Comparison of ENCODE assay signal across 8 cellular contexts in the genomic region with DNA sequence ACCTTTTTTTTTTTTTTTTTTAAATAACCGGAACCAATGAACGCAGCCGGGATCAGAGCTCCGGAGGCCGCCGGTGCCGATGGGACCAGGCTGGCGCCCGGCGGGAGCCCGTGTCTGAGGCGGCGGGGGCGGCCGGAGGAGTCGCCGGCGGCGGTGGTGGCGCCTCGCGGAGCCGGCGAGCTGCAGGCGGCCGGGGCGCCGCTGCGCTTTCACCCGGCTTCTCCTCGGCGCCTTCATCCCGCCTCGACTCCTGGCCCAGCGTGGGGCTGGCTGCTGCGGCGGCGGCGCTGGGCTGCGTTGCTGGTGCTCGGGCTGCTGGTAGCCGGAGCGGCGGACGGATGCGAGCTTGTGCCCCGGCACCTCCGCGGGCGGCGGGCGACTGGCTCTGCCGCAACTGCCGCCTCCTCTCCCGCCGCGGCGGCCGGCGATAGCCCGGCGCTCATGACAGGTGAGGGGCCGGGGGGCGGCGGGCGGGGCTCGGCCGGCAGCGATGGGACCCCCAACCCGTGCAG. TPM values are rescaled to one million over a fixed set of nuclear protein-coding genes. Genes with fewer than 3 reads are reported as not detected.
DNase-seq lines count a peak whose midpoint lies in the region; ATAC-seq and TF ChIP-seq lines count a peak whose summit lies in the region.

No MANE protein-coding gene starts in this region.

- H3K27me3 Mint-ChIP-seq in Caco-2 (ENCODE audit: insufficient read depth, unreplicated experiment): no peaks in the 10 kb centered on the region

- no peaks in the 10 kb centered on the region for H3K9me3 Mint-ChIP-seq in Caco-2 (ENCODE audit: unreplicated experiment)

- peak overlapping the region; percentile 99 for H3K4me2 ChIP-seq in skeletal muscle satellite cell (ENCODE audit: low read length)

- peak; percentile 45 to 62 for DNase-seq in Caco-2
- DNase-seq in T-helper 2 cell: peak in 4 of 5 experiments; percentile 14 to 84 (median 52)
- peak in 34 of 58 donors; percentile 48 to 82 (median 65) for DNase-seq in anterior cingulate cortex (lab: John Stamatoyannopoulos, UW)
- DNase-seq in iPS DF 6.9 (ENCODE audit: low read depth, low spot score): no peak
- no peak for DNase-seq in COLO829 (ENCODE audit: low spot score)

- ATAC-seq in GM21360 (IDR thresholded peaks at IDR 0.05; ENCODE audit: unreplicated experiment) (peak; percentile 22), HG03571 (IDR thresholded peaks at IDR 0.05; ENCODE audit: unreplicated experiment) (peak; percentile 18)

- H3K36me3 ChIP-seq in Caco-2 (ENCODE audit: control insufficient read depth, insufficient read depth, low read length) (no peaks in the 10 kb centered on the region), iPS DF 6.9 (ENCODE audit: control insufficient read depth, insufficient read depth, low read length) (no peaks in the 10 kb centered on the region), skeletal muscle satellite cell (ENCODE audit: insufficient read depth, low read length) (no peaks in the 10 kb centered on the region)

- no peaks in the 10 kb centered on the region for H3K9me3 ChIP-seq in Caco-2
- no peaks in the 10 kb centered on the region for H3K9me3 ChIP-seq in iPS DF 6.9 (ENCODE audit: control insufficient read depth, insufficient read depth, low read length)
- H3K9me3 ChIP-seq in skeletal muscle satellite cell (replicated peaks; ENCODE audit: low read length): no peaks in the 10 kb centered on the region

- peak overlapping the region; percentile 69 for H3K9ac ChIP-seq in skeletal muscle satellite cell (ENCODE audit: low read depth, low read length)

- no CpG with 5 or more reads among the region's 70 CpGs for whole genome bisulfite sequencing in iPS DF 6.9 (ENCODE audit: insufficient coverage, insufficient read length)

- intact Hi-C loops in Caco-2 (cut with micrococcal nuclease; ENCODE audit: unreplicated experiment): loop anchor here (1.0 to 5.0 kb wide), 5 partner anchors 10 to 404 kb away; no protein-coding TSS in a partner anchor

- H3K27ac Mint-ChIP-seq in Caco-2 (ENCODE audit: unreplicated experiment): peak overlapping the region; percentile 85

- H3K27ac ChIP-seq in iPS DF 6.9 (ENCODE audit: low read length): no peak overlapping the region

- H3K4me3 ChIP-seq in Caco-2 (ENCODE audit: low read depth, low read length) (peak overlapping the region; percentile 74), iPS DF 6.9 (ENCODE audit: low read length) (peak overlapping the region; percentile 96), skeletal muscle satellite cell (ENCODE audit: low read length) (peak overlapping the region; percentile 75)

- H3K4me1 Mint-ChIP-seq in Caco-2 (ENCODE audit: low read depth, unreplicated experiment): peaks cover 20% of the 10 kb centered on the region

- CTCF ChIA-PET in Caco-2 (lab: Charles Lee): interaction anchor here (0.6 to 0.8 kb wide), 3 partner anchors 13 to 351 kb away, joined by 3 to 8 read pairs (median 5); no protein-coding TSS in a partner anchor

- H3K4me1 ChIP-seq in Caco-2 (peaks cover 11% of the 10 kb centered on the region), iPS DF 6.9 (ENCODE audit: control insufficient read depth, insufficient read depth, low read length) (no peaks in the 10 kb centered on the region), skeletal muscle satellite cell (ENCODE audit: control insufficient read depth, insufficient read depth, low read length) (peaks cover 28% of the 10 kb centered on the region)

- H3K27me3 ChIP-seq in Caco-2 (replicated peaks; ENCODE audit: control insufficient read depth, insufficient read depth, low read length) (no peaks in the 10 kb centered on the region), iPS DF 6.9 (ENCODE audit: control insufficient read depth, insufficient read depth, low read length) (no peaks in the 10 kb centered on the region), skeletal muscle satellite cell (ENCODE audit: control insufficient read depth, insufficient read depth, low read length) (no peaks in the 10 kb centered on the region)

- peak overlapping the region; percentile 80 for H3K4me3 Mint-ChIP-seq in Caco-2 (ENCODE audit: unreplicated experiment)

- H3K36me3 Mint-ChIP-seq in Caco-2 (ENCODE audit: insufficient read depth, unreplicated experiment): peaks cover 19% of the 10 kb centered on the region

- no TSS peak for BruUV-seq in Caco-2 (replicated peaks; lab: Mats Ljungman, UMichigan)

- TF ChIP-seq CTCF in Caco-2 (IDR thresholded peaks at IDR 0.05; ENCODE audit: insufficient read depth in 1 of 2, low read depth in 1 of 2, low read length in 1 of 2, severe bottlenecking in 1 of 2, unreplicated experiment in 1 of 2): no peak

- POLR2A ChIA-PET in Caco-2 (lab: Charles Lee): interaction anchor here (0.6 to 0.7 kb wide), 3 partner anchors 82 to 423 kb away, joined by 3 to 4 read pairs (median 4); no protein-coding TSS in a partner anchor

RNA-seq across cellular contexts. Expression of gene STIM2, which starts 0.3 kb away (rescaled TPM):
- 27.2 and 28.5 TPM in 2 replicates for total RNA-seq in Caco-2 (2022)
- 12.7 and 15.7 TPM in 2 replicates for total RNA-seq in skeletal muscle satellite cell (2012; rRNA removed)

Comparison
In these comparisons a context has a peak if more than half of its experiments do, and no peak if none do; other contexts are left out.
1. DNase-seq: peak in Caco-2 (2 of 2), T-helper 2 cell (4 of 5) and anterior cingulate cortex (34 of 58); none in iPS DF 6.9 (single experiment) and COLO829 (single experiment).
2. Peak in every context shown above with its lines, with median percentiles within 50 percentile points of each other: H3K4me3 ChIP-seq.